Comparison of ENCODE assay signal across 8 cellular contexts in genomic region chr10:79148452-79149344, GRCh38.
DNase-seq lines count a peak whose midpoint lies in the region; ATAC-seq and TF ChIP-seq lines count a peak whose summit lies in the region.

No MANE protein-coding gene starts in this region.

- no peaks in the 10 kb centered on the region for H3K9me3 Mint-ChIP-seq in HFFc6

- H3K79me2 ChIP-seq in MM.1S (ENCODE audit: low read length), result no peaks in the 10 kb centered on the region

- H3K9me3 ChIP-seq in skeletal muscle tissue (ENCODE audit: control insufficient read depth in 3 of 3, low read length in 3 of 3), result no peaks in the 10 kb centered on the region
- H3K9me3 ChIP-seq in MM.1S (replicated peaks; ENCODE audit: insufficient read depth, low read length), result no peaks in the 10 kb centered on the region

- H3K36me3 Mint-ChIP-seq in HFFc6 (ENCODE audit: low read depth), result peaks cover 9% of the 10 kb centered on the region; the same call in 1 of the 2 replicates

- H3K4me2 ChIP-seq in MM.1S (ENCODE audit: low read depth, low read length), result no peak overlapping the region

- no peak overlapping the region for H2AFZ ChIP-seq in MM.1S (ENCODE audit: low read length)

- H3F3A ChIP-seq in MM.1S (ENCODE audit: insufficient read depth, low read length), result no peaks in the 10 kb centered on the region

- no peaks in the 10 kb centered on the region for H3K9me2 ChIP-seq in MM.1S (replicated peaks; ENCODE audit: insufficient read depth, low read length)

- no peak for ATAC-seq in GM21737 (IDR thresholded peaks at IDR 0.05; ENCODE audit: unreplicated experiment)

- DNase-seq in HFFc6 (peak; percentile 73), amygdala (lab: John Stamatoyannopoulos, UW) (peak in 47 of 56 donors; percentile 18 to 88 (median 61)), hippocampal formation (lab: John Stamatoyannopoulos, UW) (peak; percentile 75 to 79), MM.1S (no peak), Kasumi-1 (lab: John Stamatoyannopoulos, UW) (no peak)
- DNase-seq in activated T-cell treated with anti-CD3 and anti-CD28 coated beads, Interleukin-2, amount 50 U/mL, for 48 hours, result no peak

- peaks cover 87% of the 10 kb centered on the region for H3K4me1 Mint-ChIP-seq in HFFc6 (ENCODE audit: low read depth)

- H3K9ac ChIP-seq in skeletal muscle tissue (ENCODE audit: low read depth in 1 of 3, low read length in 3 of 3) (peak overlapping the region; percentile 16 to 83 (median 79)), MM.1S (ENCODE audit: low read length) (no peak overlapping the region)

- H3K27me3 ChIP-seq in skeletal muscle tissue (ENCODE audit: control insufficient read depth in 3 of 3, insufficient read depth in 3 of 3, low read length in 3 of 3) (no peaks in the 10 kb centered on the region), MM.1S (replicated peaks; ENCODE audit: insufficient read depth, low read length) (no peaks in the 10 kb centered on the region)

- H3K27ac Mint-ChIP-seq in HFFc6, result peak overlapping the region; percentile 96

- H3K27ac ChIP-seq in skeletal muscle tissue (ENCODE audit: low read depth, low read length) (peak overlapping the region; percentile 90), MM.1S (ENCODE audit: low read length) (no peak overlapping the region)

- peak overlapping the region; percentile 33 for H3K4me3 Mint-ChIP-seq in HFFc6

- no peaks in the 10 kb centered on the region for H4K20me1 ChIP-seq in MM.1S (ENCODE audit: insufficient read depth, low read length)

- no peaks in the 10 kb centered on the region for H3K36me3 ChIP-seq in skeletal muscle tissue (ENCODE audit: control insufficient read depth in 3 of 3, insufficient read depth in 3 of 3, low read length in 3 of 3)
- no peaks in the 10 kb centered on the region for H3K36me3 ChIP-seq in MM.1S (replicated peaks; ENCODE audit: insufficient read depth, low read length)

- TF ChIP-seq CTCF in HFFc6 (IDR thresholded peaks at IDR 0.05) (no peak), MM.1S (IDR thresholded peaks at IDR 0.05; ENCODE audit: low read length) (no peak)

- peaks cover 11% of the 10 kb centered on the region for H3K27me3 Mint-ChIP-seq in HFFc6 (ENCODE audit: insufficient read depth)

- peaks cover 92 to 98% (median 97%) of the 10 kb centered on the region in 3 donors for H3K4me1 ChIP-seq in skeletal muscle tissue (ENCODE audit: control insufficient read depth in 3 of 3, insufficient read depth in 3 of 3, low read length in 3 of 3)
- H3K4me1 ChIP-seq in MM.1S (ENCODE audit: low read length), result no peaks in the 10 kb centered on the region

- peak overlapping the region; percentile 12 to 56 (median 48) for H3K4me3 ChIP-seq in skeletal muscle tissue (ENCODE audit: low read length in 3 of 3)
- no peak overlapping the region for H3K4me3 ChIP-seq in MM.1S (ENCODE audit: low read length)

Comparison
In these comparisons a context has a peak if more than half of its experiments do, and no peak if none do; other contexts are left out.
1. DNase-seq: peak in HFFc6 (single experiment), amygdala (47 of 56) and hippocampal formation (2 of 2); none in MM.1S (single experiment), activated T-cell treated with anti-CD3 and anti-CD28 coated beads, Interleukin-2, amount 50 U/mL, for 48 hours (0 of 2) and Kasumi-1 (0 of 2).